8 cellular contexts compared by ENCODE assay signal in genomic region chr4:122576261-122577188, GRCh38. TPM values are rescaled to one million over a fixed set of nuclear protein-coding genes. Genes with fewer than 3 reads are reported as not detected.
DNase-seq lines count a peak whose midpoint lies in the region; ATAC-seq lines count a peak whose summit lies in the region.

No MANE protein-coding gene starts in this region.

- H3K9me3 Mint-ChIP-seq in activated CD8-positive, alpha-beta T cell treated with anti-CD3 and anti-CD28 coated beads, Interleukin-2, amount 10 ng/mL, durations not matched to agents 7 days and 5 days (ENCODE audit: insufficient read depth) = no peaks in the 10 kb centered on the region
- H3K9me3 Mint-ChIP-seq in stimulated activated naive CD8-positive, alpha-beta T cell treated with anti-CD3 and anti-CD28 coated beads, Interleukin-15, Interleukin-2, amounts not matched to agents 100 ng/mL and 50 ng/mL, for 24 hours = no peaks in the 10 kb centered on the region

- H3K4me1 Mint-ChIP-seq in activated CD8-positive, alpha-beta T cell treated with anti-CD3 and anti-CD28 coated beads, Interleukin-2, amount 10 ng/mL, durations not matched to agents 7 days and 5 days (ENCODE audit: low read depth) = peaks cover 44% of the 10 kb centered on the region
- H3K4me1 Mint-ChIP-seq in stimulated activated naive CD8-positive, alpha-beta T cell treated with anti-CD3 and anti-CD28 coated beads, Interleukin-15, Interleukin-2, amounts not matched to agents 100 ng/mL and 50 ng/mL, for 24 hours (ENCODE audit: low read depth) = peaks cover 39% of the 10 kb centered on the region

- DNase-seq in NCI-H2171 treated with DMSO at 0.1 percent for 48 hours (lab: John Stamatoyannopoulos, UW) (peak; percentile 4), NCI-H2171 (lab: John Stamatoyannopoulos, UW) (no peak), NCI-H1092 treated with DMSO at 0.1 percent for 48 hours (lab: John Stamatoyannopoulos, UW) (peak; percentile 45), glomerular visceral epithelial cell (ENCODE audit: extremely low spot score) (peak; percentile 59)
- peak; percentile 56 for DNase-seq in activated CD8-positive, alpha-beta T cell treated with anti-CD3 and anti-CD28 coated beads, Interleukin-2, amount 10 ng/mL, durations not matched to agents 7 days and 5 days

- H3K27me3 Mint-ChIP-seq in activated CD8-positive, alpha-beta T cell treated with anti-CD3 and anti-CD28 coated beads, Interleukin-2, amount 10 ng/mL, durations not matched to agents 7 days and 5 days (ENCODE audit: low read depth) = peaks cover 2% of the 10 kb centered on the region
- peaks cover 6% of the 10 kb centered on the region for H3K27me3 Mint-ChIP-seq in stimulated activated naive CD8-positive, alpha-beta T cell treated with anti-CD3 and anti-CD28 coated beads, Interleukin-15, Interleukin-2, amounts not matched to agents 100 ng/mL and 50 ng/mL, for 24 hours

- POLR2A ChIA-PET in activated CD8-positive, alpha-beta T cell treated with anti-CD3 and anti-CD28 coated beads, Interleukin-2, amount 10 ng/mL, durations not matched to agents 7 days and 5 days (lab: Charles Lee) = no interaction called here

- peak; percentile 48 for ATAC-seq in GM21529 (IDR thresholded peaks at IDR 0.05; ENCODE audit: unreplicated experiment)
- ATAC-seq in activated CD8-positive, alpha-beta T cell treated with anti-CD3 and anti-CD28 coated beads, Interleukin-2, amount 10 ng/mL, durations not matched to agents 7 days and 5 days = peak; percentile 27
- no peak for ATAC-seq in HG02973 (IDR thresholded peaks at IDR 0.05; ENCODE audit: unreplicated experiment)

- no peak overlapping the region for H3K27ac Mint-ChIP-seq in activated CD8-positive, alpha-beta T cell treated with anti-CD3 and anti-CD28 coated beads, Interleukin-2, amount 10 ng/mL, durations not matched to agents 7 days and 5 days
- peak overlapping the region; percentile 69 for H3K27ac Mint-ChIP-seq in stimulated activated naive CD8-positive, alpha-beta T cell treated with anti-CD3 and anti-CD28 coated beads, Interleukin-15, Interleukin-2, amounts not matched to agents 100 ng/mL and 50 ng/mL, for 24 hours

- H3K4me3 Mint-ChIP-seq in activated CD8-positive, alpha-beta T cell treated with anti-CD3 and anti-CD28 coated beads, Interleukin-2, amount 10 ng/mL, durations not matched to agents 7 days and 5 days = no peak overlapping the region
- H3K4me3 Mint-ChIP-seq in stimulated activated naive CD8-positive, alpha-beta T cell treated with anti-CD3 and anti-CD28 coated beads, Interleukin-15, Interleukin-2, amounts not matched to agents 100 ng/mL and 50 ng/mL, for 24 hours = peak overlapping the region; percentile 3

- CTCF ChIA-PET in activated CD8-positive, alpha-beta T cell treated with anti-CD3 and anti-CD28 coated beads, Interleukin-2, amount 10 ng/mL, durations not matched to agents 7 days and 5 days (lab: Charles Lee) = interaction anchor here (0.6 to 3.8 kb wide), 25 partner anchors 8 to 679 kb away, joined by 3 to 54 read pairs (median 5); partner anchors contain the start of genes IL2 and TRPC3

- no peaks in the 10 kb centered on the region for H3K36me3 Mint-ChIP-seq in activated CD8-positive, alpha-beta T cell treated with anti-CD3 and anti-CD28 coated beads, Interleukin-2, amount 10 ng/mL, durations not matched to agents 7 days and 5 days (ENCODE audit: low read depth)
- peaks cover 7% of the 10 kb centered on the region for H3K36me3 Mint-ChIP-seq in stimulated activated naive CD8-positive, alpha-beta T cell treated with anti-CD3 and anti-CD28 coated beads, Interleukin-15, Interleukin-2, amounts not matched to agents 100 ng/mL and 50 ng/mL, for 24 hours (ENCODE audit: low read depth)

RNA-seq across cellular contexts. Expression of gene IL21, which starts 44.3 kb away (rescaled TPM):
- not detected for total RNA-seq in activated CD8-positive, alpha-beta T cell treated with anti-CD3 and anti-CD28 coated beads, Interleukin-2, amount 10 ng/mL, durations not matched to agents 7 days and 5 days
